Comparison of ENCODE assay signal across 16 cellular contexts in the genomic region with DNA sequence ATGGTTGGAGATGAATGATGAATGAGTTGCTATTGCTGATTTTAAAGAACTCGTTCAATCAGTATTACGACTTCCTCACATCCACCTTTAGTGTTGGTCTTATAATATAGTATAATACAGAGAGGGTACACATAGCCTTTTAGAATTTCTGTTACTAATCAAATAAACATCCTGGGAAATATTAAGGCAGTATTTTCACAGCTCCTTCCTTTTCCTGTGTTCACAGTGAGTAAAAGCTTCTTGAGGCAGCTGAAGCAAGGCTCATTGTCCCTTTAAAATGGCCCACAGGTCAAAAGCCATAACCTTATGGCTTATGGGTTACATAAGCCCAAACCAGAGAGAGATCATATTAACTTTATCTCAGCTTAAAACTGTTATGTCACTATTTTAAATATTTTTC. TPM values are rescaled to one million over a fixed set of nuclear protein-coding genes. Genes with fewer than 3 reads are reported as not detected.
A peak's percentile ranks its signal among the peaks of the same experiment; 100 is the strongest.
DNase-seq lines count a peak whose midpoint lies in the region; ATAC-seq and TF ChIP-seq lines count a peak whose summit lies in the region.
"Had no signal": no experiment of that assay in that cellular context is flagged by ENCODE, and none has a peak within 500 bp of the region (broad histone marks: within the 10 kb centered on the region; RNA-seq: fewer than 3 reads in every experiment).

No MANE protein-coding gene starts in this region.

- no peaks in the 10 kb centered on the region for H3F3A ChIP-seq in neural progenitor cell (ENCODE audit: low read depth)

- H3K9ac ChIP-seq in neural progenitor cell: no peak overlapping the region

- no peak overlapping the region for H3K4me2 ChIP-seq in neural progenitor cell

- no peaks in the 10 kb centered on the region for H3K9me3 Mint-ChIP-seq in activated naive CD4-positive, alpha-beta T cell treated with anti-CD3 and anti-CD28 coated beads, Interleukin-2, amount 50 U/mL, for 24 hours
- H3K9me3 Mint-ChIP-seq in activated T-helper 17 cell treated with anti-CD3 and anti-CD28 coated beads, Interleukin-2, amount 50 U/mL, for 72 hours: no peaks in the 10 kb centered on the region
- no peaks in the 10 kb centered on the region for H3K9me3 Mint-ChIP-seq in stimulated activated memory B cell treated with anti-CD40 and anti-IgM and Interleukin-4, amounts not matched to agents 10 μg/mL and 1 μg/mL and 100 μg/mL, for 72 hours
- H3K9me3 Mint-ChIP-seq in neural progenitor cell: no peaks in the 10 kb centered on the region

- no peak for TF ChIP-seq CTCF in neural progenitor cell (IDR thresholded peaks at IDR 0.05)

- no peaks in the 10 kb centered on the region for H3K27me3 Mint-ChIP-seq in activated naive CD4-positive, alpha-beta T cell treated with anti-CD3 and anti-CD28 coated beads, Interleukin-2, amount 50 U/mL, for 24 hours
- no peaks in the 10 kb centered on the region for H3K27me3 Mint-ChIP-seq in activated T-helper 17 cell treated with anti-CD3 and anti-CD28 coated beads, Interleukin-2, amount 50 U/mL, for 72 hours
- no peaks in the 10 kb centered on the region for H3K27me3 Mint-ChIP-seq in stimulated activated memory B cell treated with anti-CD40 and anti-IgM and Interleukin-4, amounts not matched to agents 10 μg/mL and 1 μg/mL and 100 μg/mL, for 72 hours
- H3K27me3 Mint-ChIP-seq in neural progenitor cell (ENCODE audit: insufficient read depth, low read depth): no peaks in the 10 kb centered on the region

- H3K79me2 ChIP-seq in neural progenitor cell (ENCODE audit: low read depth): no peaks in the 10 kb centered on the region

- H2AFZ ChIP-seq in neural progenitor cell (replicated peaks): no peak overlapping the region

- DNase-seq in activated naive CD4-positive, alpha-beta T cell (lab: John Stamatoyannopoulos, UW): no peak
- DNase-seq in glomerular endothelial cell (ENCODE audit: extremely low read depth, low read depth, low spot score) (peak; percentile 57), neural progenitor cell (ENCODE audit: low spot score) (no peak), AML-193 (lab: John Stamatoyannopoulos, UW) (no peak)
- DNase-seq in stimulated activated naive CD4-positive, alpha-beta T cell (lab: John Stamatoyannopoulos, UW): no peak
- DNase-seq: DMS153, MM.1S, NCI-H1105 treated with DMSO at 0.1 percent for 48 hours, NCI-H187, NCI-H446, PC-3 had no signal

- peak overlapping the region; percentile 95 for H3K27ac Mint-ChIP-seq in activated naive CD4-positive, alpha-beta T cell treated with anti-CD3 and anti-CD28 coated beads, Interleukin-2, amount 50 U/mL, for 24 hours
- H3K27ac Mint-ChIP-seq in activated T-helper 17 cell treated with anti-CD3 and anti-CD28 coated beads, Interleukin-2, amount 50 U/mL, for 72 hours: peak overlapping the region; percentile 91
- H3K27ac Mint-ChIP-seq in stimulated activated memory B cell treated with anti-CD40 and anti-IgM and Interleukin-4, amounts not matched to agents 10 μg/mL and 1 μg/mL and 100 μg/mL, for 72 hours: peak overlapping the region; percentile 97
- no peak overlapping the region for H3K27ac Mint-ChIP-seq in neural progenitor cell

- H4K20me1 ChIP-seq in neural progenitor cell (ENCODE audit: low read depth): no peaks in the 10 kb centered on the region

- H3K4me3 Mint-ChIP-seq in activated naive CD4-positive, alpha-beta T cell treated with anti-CD3 and anti-CD28 coated beads, Interleukin-2, amount 50 U/mL, for 24 hours: peak overlapping the region; percentile 95
- peak overlapping the region; percentile 95 for H3K4me3 Mint-ChIP-seq in activated T-helper 17 cell treated with anti-CD3 and anti-CD28 coated beads, Interleukin-2, amount 50 U/mL, for 72 hours
- no peak overlapping the region for H3K4me3 Mint-ChIP-seq in stimulated activated memory B cell treated with anti-CD40 and anti-IgM and Interleukin-4, amounts not matched to agents 10 μg/mL and 1 μg/mL and 100 μg/mL, for 72 hours
- no peak overlapping the region for H3K4me3 Mint-ChIP-seq in neural progenitor cell

- H3K36me3 Mint-ChIP-seq in activated naive CD4-positive, alpha-beta T cell treated with anti-CD3 and anti-CD28 coated beads, Interleukin-2, amount 50 U/mL, for 24 hours: peaks cover 12% of the 10 kb centered on the region
- no peaks in the 10 kb centered on the region for H3K36me3 Mint-ChIP-seq in activated T-helper 17 cell treated with anti-CD3 and anti-CD28 coated beads, Interleukin-2, amount 50 U/mL, for 72 hours (ENCODE audit: low read depth)
- no peaks in the 10 kb centered on the region for H3K36me3 Mint-ChIP-seq in stimulated activated memory B cell treated with anti-CD40 and anti-IgM and Interleukin-4, amounts not matched to agents 10 μg/mL and 1 μg/mL and 100 μg/mL, for 72 hours
- H3K36me3 Mint-ChIP-seq in neural progenitor cell: no peaks in the 10 kb centered on the region

- no peak for ATAC-seq in activated T-helper 17 cell treated with anti-CD3 and anti-CD28 coated beads, Interleukin-2, amount 50 U/mL, for 72 hours (replicated peaks)
- no peak for ATAC-seq in stimulated activated memory B cell treated with anti-CD40 and anti-IgM and Interleukin-4, amounts not matched to agents 10 μg/mL and 1 μg/mL and 100 μg/mL, for 72 hours
- ATAC-seq: HepG2, PC-3 had no signal

- no peak overlapping the region for H3K4me3 ChIP-seq in neural progenitor cell
- H3K4me3 ChIP-seq: HAP-1 had no signal

- peaks cover 53% of the 10 kb centered on the region for H3K4me1 Mint-ChIP-seq in activated naive CD4-positive, alpha-beta T cell treated with anti-CD3 and anti-CD28 coated beads, Interleukin-2, amount 50 U/mL, for 24 hours
- H3K4me1 Mint-ChIP-seq in activated T-helper 17 cell treated with anti-CD3 and anti-CD28 coated beads, Interleukin-2, amount 50 U/mL, for 72 hours: peaks cover 16% of the 10 kb centered on the region
- peaks cover 62% of the 10 kb centered on the region for H3K4me1 Mint-ChIP-seq in stimulated activated memory B cell treated with anti-CD40 and anti-IgM and Interleukin-4, amounts not matched to agents 10 μg/mL and 1 μg/mL and 100 μg/mL, for 72 hours
- no peaks in the 10 kb centered on the region for H3K4me1 Mint-ChIP-seq in neural progenitor cell

- no peaks in the 10 kb centered on the region for H3K9me3 ChIP-seq in neural progenitor cell (ENCODE audit: low read depth)
- H3K9me3 ChIP-seq: HAP-1 had no signal

- no peaks in the 10 kb centered on the region for H3K36me3 ChIP-seq in neural progenitor cell
- H3K36me3 ChIP-seq: HAP-1 had no signal

- no peaks in the 10 kb centered on the region for H3K27me3 ChIP-seq in neural progenitor cell

- no peak overlapping the region for H3K27ac ChIP-seq in neural progenitor cell

- no peaks in the 10 kb centered on the region for H3K4me1 ChIP-seq in neural progenitor cell
- H3K4me1 ChIP-seq: HAP-1 had no signal

RNA-seq across cellular contexts. Expression of a gene that starts 1.3 kb away (rescaled TPM):
- total RNA-seq in activated T-helper 17 cell treated with anti-CD3 and anti-CD28 coated beads, Interleukin-2, amount 50 U/mL, for 72 hours: 10 to 100 TPM; 10.4 to 14.2 TPM
- total RNA-seq in glomerular endothelial cell (not detected in 2 replicates), neural progenitor cell (ENCODE audit: low replicate concordance) (3.9 TPM in 1 of 2 replicates, not detected in the other)
- total RNA-seq: HepG2, PC-3 had no signal

Comparison
In these comparisons a context has a peak if more than half of its experiments do, and no peak if none do; other contexts are left out.
1. H3K4me3 Mint-ChIP-seq: peak in activated naive CD4-positive, alpha-beta T cell treated with anti-CD3 and anti-CD28 coated beads, Interleukin-2, amount 50 U/mL, for 24 hours (single experiment) and activated T-helper 17 cell treated with anti-CD3 and anti-CD28 coated beads, Interleukin-2, amount 50 U/mL, for 72 hours (single experiment); none in stimulated activated memory B cell treated with anti-CD40 and anti-IgM and Interleukin-4, amounts not matched to agents 10 μg/mL and 1 μg/mL and 100 μg/mL, for 72 hours (single experiment) and neural progenitor cell (single experiment).